17 cellular contexts compared by ENCODE assay signal in the genomic region with DNA sequence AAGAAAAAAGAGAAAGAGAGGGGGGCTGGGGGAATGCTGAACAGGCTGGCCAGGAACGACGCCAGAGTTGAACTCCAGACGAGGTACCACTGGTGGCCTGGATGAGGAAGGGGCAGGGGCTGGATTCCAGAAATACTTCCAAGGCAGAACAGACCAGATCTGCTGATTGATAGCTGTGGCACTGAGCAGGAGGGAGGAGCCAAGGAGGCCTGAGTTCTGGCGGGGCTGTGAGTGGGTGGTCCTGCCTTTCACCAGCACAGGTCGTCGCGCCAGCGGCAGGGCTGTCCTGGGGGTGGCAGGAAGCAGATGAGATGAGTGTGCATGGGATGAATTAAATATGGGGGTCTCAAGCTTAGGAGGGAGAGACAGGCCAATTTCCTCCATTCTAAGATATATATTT. TPM values are rescaled to one million over a fixed set of nuclear protein-coding genes. Genes with fewer than 3 reads are reported as not detected.
DNase-seq lines count a peak whose midpoint lies in the region; ATAC-seq and TF ChIP-seq lines count a peak whose summit lies in the region.
"Had no signal": no experiment of that assay in that cellular context is flagged by ENCODE, and none has a peak within 500 bp of the region (broad histone marks: within the 10 kb centered on the region; RNA-seq: fewer than 3 reads in every experiment).

No MANE protein-coding gene starts in this region.

- H3K4me3 ChIP-seq in ectodermal cell (ENCODE audit: insufficient read depth, low read depth, low read length) (no peak overlapping the region), mesodermal cell (ENCODE audit: extremely low read depth, insufficient read depth, low read length, poor library complexity, severe bottlenecking) (no peak overlapping the region)
- H3K4me3 ChIP-seq: esophagus squamous epithelium, pancreas had no signal

- peaks cover 1% of the 10 kb centered on the region for H3K36me3 Mint-ChIP-seq in IgD-negative memory B cell
- no peaks in the 10 kb centered on the region for H3K36me3 Mint-ChIP-seq in stimulated activated memory B cell treated with anti-CD40 and anti-IgM and Interleukin-4, amounts not matched to agents 10 μg/mL and 1 μg/mL and 100 μg/mL, for 72 hours

- H3K9me3 ChIP-seq in ectodermal cell (ENCODE audit: control insufficient read depth, low read length) = no peaks in the 10 kb centered on the region
- no peaks in the 10 kb centered on the region for H3K9me3 ChIP-seq in mesodermal cell (ENCODE audit: control insufficient read depth, low read length)
- H3K9me3 ChIP-seq: BE2C, esophagus squamous epithelium, pancreas had no signal

- peak overlapping the region in 3 of 4 donors; percentile 17 to 77 (median 22) for H3K4me3 Mint-ChIP-seq in IgD-negative memory B cell
- peak overlapping the region; percentile 16 for H3K4me3 Mint-ChIP-seq in stimulated activated memory B cell treated with anti-CD40 and anti-IgM and Interleukin-4, amounts not matched to agents 10 μg/mL and 1 μg/mL and 100 μg/mL, for 72 hours

- H3K27ac Mint-ChIP-seq in IgD-negative memory B cell = peak overlapping the region in 1 of 3 donors; percentile 26
- no peak overlapping the region for H3K27ac Mint-ChIP-seq in stimulated activated memory B cell treated with anti-CD40 and anti-IgM and Interleukin-4, amounts not matched to agents 10 μg/mL and 1 μg/mL and 100 μg/mL, for 72 hours

- H3K4me1 Mint-ChIP-seq in IgD-negative memory B cell = peaks cover 9 to 15% (median 10%) of the 10 kb centered on the region in 3 donors
- H3K4me1 Mint-ChIP-seq in stimulated activated memory B cell treated with anti-CD40 and anti-IgM and Interleukin-4, amounts not matched to agents 10 μg/mL and 1 μg/mL and 100 μg/mL, for 72 hours = peaks cover 18% of the 10 kb centered on the region

- H3K27ac ChIP-seq in ectodermal cell (ENCODE audit: insufficient read depth, low read depth, low read length, poor library complexity, severe bottlenecking) (peak overlapping the region; percentile 17), mesodermal cell (ENCODE audit: low read depth, low read length, severe bottlenecking) (peak overlapping the region; percentile 89)
- H3K27ac ChIP-seq: brain microvascular endothelial cell, esophagus squamous epithelium, pancreas had no signal

- ATAC-seq in stimulated activated memory B cell treated with anti-CD40 and anti-IgM and Interleukin-4, amounts not matched to agents 10 μg/mL and 1 μg/mL and 100 μg/mL, for 72 hours = no peak
- ATAC-seq in HG03342 (IDR thresholded peaks at IDR 0.05; ENCODE audit: unreplicated experiment) (no peak), GM18505 (IDR thresholded peaks at IDR 0.05; ENCODE audit: unreplicated experiment) (no peak)
- ATAC-seq: Panc1, pancreas had no signal

- WGBS in ectodermal cell, 2 experiments = 14 to 18% methylated on average over 8 of the region's 8 CpGs
- 0 to 1% methylated on average over 3 to 7 of the region's 8 CpGs for WGBS in mesodermal cell (ENCODE audit: insufficient coverage in 2 of 2), 2 experiments

- DNase-seq in SKM-1 (lab: John Stamatoyannopoulos, UW; ENCODE audit: unreplicated experiment) = no peak
- DNase-seq: activated CD4-positive, alpha-beta T cell treated with anti-CD3 and anti-CD28 coated beads, Interleukin-2, amount 50 U/mL, for 48 hours; activated naive CD4-positive, alpha-beta T cell treated with anti-CD3 and anti-CD28 coated beads, Interleukin-2, amount 50 U/mL, for 16 hours; BE2C; brain microvascular endothelial cell; dermis blood vessel endothelial cell; esophagus squamous epithelium; KBM-7; NCI-H1105; pancreas had no signal

- no peaks in the 10 kb centered on the region for H3K27me3 Mint-ChIP-seq in IgD-negative memory B cell
- peaks cover 11% of the 10 kb centered on the region for H3K27me3 Mint-ChIP-seq in stimulated activated memory B cell treated with anti-CD40 and anti-IgM and Interleukin-4, amounts not matched to agents 10 μg/mL and 1 μg/mL and 100 μg/mL, for 72 hours

- TF ChIP-seq POLR2A in GM18505 (IDR thresholded peaks at IDR 0.05; ENCODE audit: borderline replicate concordance, extremely low read depth, insufficient read depth, insufficient read length) = no peak

- H3K9me3 Mint-ChIP-seq in IgD-negative memory B cell = no peaks in the 10 kb centered on the region
- H3K9me3 Mint-ChIP-seq in stimulated activated memory B cell treated with anti-CD40 and anti-IgM and Interleukin-4, amounts not matched to agents 10 μg/mL and 1 μg/mL and 100 μg/mL, for 72 hours = no peaks in the 10 kb centered on the region

- no peaks in the 10 kb centered on the region for H3K36me3 ChIP-seq in ectodermal cell (ENCODE audit: control insufficient read depth, insufficient read depth, low read length)
- no peaks in the 10 kb centered on the region for H3K36me3 ChIP-seq in mesodermal cell (ENCODE audit: control insufficient read depth, insufficient read depth, low read length)
- H3K36me3 ChIP-seq: BE2C, brain microvascular endothelial cell, esophagus squamous epithelium, pancreas had no signal

- H3K27me3 ChIP-seq in ectodermal cell (ENCODE audit: control insufficient read depth, insufficient read depth, low read length, poor library complexity, severe bottlenecking) = no peaks in the 10 kb centered on the region
- H3K27me3 ChIP-seq: BE2C, brain microvascular endothelial cell, pancreas had no signal

- H3K4me1 ChIP-seq in ectodermal cell (ENCODE audit: control insufficient read depth, insufficient read depth, low read length) (peaks cover 5% of the 10 kb centered on the region), mesodermal cell (ENCODE audit: control insufficient read depth, insufficient read depth, low read length, poor library complexity, severe bottlenecking) (peaks cover 15% of the 10 kb centered on the region)
- H3K4me1 ChIP-seq: BE2C, esophagus squamous epithelium, pancreas had no signal

RNA-seq across cellular contexts. Expression of a gene that starts 5.5 kb away (rescaled TPM):
- polyA plus RNA-seq in IgD-negative memory B cell = not detected
- polyA plus RNA-seq in ectodermal cell (2013, experiment 1 of 4) = not detected
- polyA plus RNA-seq in ectodermal cell (2013, experiment 2 of 4) = not detected
- not detected for polyA plus RNA-seq in ectodermal cell (2013, experiment 3 of 4)
- polyA plus RNA-seq in ectodermal cell (2013, experiment 4 of 4) = not detected
- polyA plus RNA-seq in mesodermal cell (2013, experiment 1 of 2) = not detected
- polyA plus RNA-seq in mesodermal cell (2013, experiment 2 of 2) = not detected

RNA-seq across cellular contexts. Expression of a gene that starts 19.2 kb away (rescaled TPM):
- polyA plus RNA-seq in IgD-negative memory B cell = not detected
- polyA plus RNA-seq in ectodermal cell (2013, experiment 1 of 4) = not detected
- not detected for polyA plus RNA-seq in ectodermal cell (2013, experiment 2 of 4)
- polyA plus RNA-seq in ectodermal cell (2013, experiment 3 of 4) = not detected
- not detected for polyA plus RNA-seq in ectodermal cell (2013, experiment 4 of 4)
- polyA plus RNA-seq in mesodermal cell (2013, experiment 1 of 2) = not detected
- polyA plus RNA-seq in mesodermal cell (2013, experiment 2 of 2) = not detected
- polyA plus RNA-seq: pancreas had no signal
